ENCODE assay signal across 1 cellular context in genomic region chr2:18455256-18455862, GRCh38.
TF ChIP-seq lines count a peak whose summit lies in the region.

No MANE protein-coding gene starts in this region.

TF ChIP-seq in IMR-90, 13 proteins besides CTCF, POLR2A, EP300 and RAD21 (continued from another document):
- TF ChIP-seq SMC3 (IDR thresholded peaks at IDR 0.05; ENCODE audit: low read depth, low read length) (no peak), NFE2L2 (IDR thresholded peaks at IDR 0.05; ENCODE audit: low read depth, low read length) (no peak)
